ENCODE assay signal across 20 cellular contexts in genomic region chr17:4221899-4222659, GRCh38.
"Had no signal": no experiment of that assay in that cellular context is flagged by ENCODE, and none has a peak within 500 bp of the region (broad histone marks: within the 10 kb centered on the region; RNA-seq: fewer than 3 reads in every experiment).

No MANE protein-coding gene starts in this region.

- H3K9me3 ChIP-seq: adrenal gland had no signal

- H3K27me3 ChIP-seq: adrenal gland had no signal

- H3K36me3 ChIP-seq: adrenal gland had no signal

- H3K4me1 Mint-ChIP-seq: activated B cell treated with CpG ODN at 0.5 μM for 24 hours, T-cell had no signal

- DNase-seq: activated B cell treated with CpG ODN at 0.5 μM for 24 hours; activated CD4-positive, alpha-beta memory T cell treated with anti-CD3 and anti-CD28 coated beads for 36 hours; activated CD4-positive, alpha-beta T cell treated with anti-CD3 and anti-CD28 coated beads for 4 hours; activated CD8-positive, alpha-beta memory T cell treated with anti-CD3 and anti-CD28 coated beads, Interleukin-2, amount 50 U/mL, for 4 hours; activated effector memory CD4-positive, alpha-beta T cell treated with Interleukin-2 at 50 U/mL for 16 hours; activated naive CD4-positive, alpha-beta T cell treated with anti-CD3 and anti-CD28 coated beads, Interleukin-2, amount 50 U/mL, for 16 hours; activated T-cell treated with anti-CD3 and anti-CD28 coated beads, Interleukin-2, amount 50 U/mL, for 4 hours; effector CD4-positive, alpha-beta T cell; right cardiac atrium; small intestine; stimulated activated CD4-positive, alpha-beta T cell treated with anti-CD3 and anti-CD28 coated beads, Interleukin-15, amount 100 ng/mL, for 24 hours; stimulated activated CD4-positive, alpha-beta T cell treated with anti-CD3 and anti-CD28 coated beads, Interleukin-2, amount 100 ng/mL, for 48 hours; T-cell had no signal

- H3K4me3 ChIP-seq: adrenal gland, lung, SK-N-MC had no signal

- H3K4me3 Mint-ChIP-seq: activated B cell treated with CpG ODN at 0.5 μM for 24 hours; activated CD4-positive, alpha-beta memory T cell treated with anti-CD3 and anti-CD28 coated beads for 36 hours; activated T-cell treated with anti-CD3 and anti-CD28 coated beads, Interleukin-2, amount 50 U/mL, for 4 hours; mesothelial cell of epicardium; nephron; T-cell had no signal

- ATAC-seq: activated T-cell treated with anti-CD3 and anti-CD28 coated beads, Interleukin-2, amount 50 U/mL, for 4 hours; esophagus mucosa had no signal

- H3K9me3 Mint-ChIP-seq: activated B cell treated with CpG ODN at 0.5 μM for 24 hours; activated CD4-positive, alpha-beta memory T cell treated with anti-CD3 and anti-CD28 coated beads for 36 hours; activated T-cell treated with anti-CD3 and anti-CD28 coated beads, Interleukin-2, amount 50 U/mL, for 4 hours; mesothelial cell of epicardium; nephron; T-cell had no signal

- H3K27ac Mint-ChIP-seq: activated B cell treated with CpG ODN at 0.5 μM for 24 hours; activated CD4-positive, alpha-beta memory T cell treated with anti-CD3 and anti-CD28 coated beads for 36 hours; T-cell had no signal

- H3K27me3 Mint-ChIP-seq: activated B cell treated with CpG ODN at 0.5 μM for 24 hours; activated CD4-positive, alpha-beta memory T cell treated with anti-CD3 and anti-CD28 coated beads for 36 hours; progenitor cell of endocrine pancreas; T-cell had no signal
